8 cellular contexts compared by ENCODE assay signal in genomic region chr14:103401223-103402214, GRCh38. TPM values are rescaled to one million over a fixed set of nuclear protein-coding genes. Genes with fewer than 3 reads are reported as not detected.
DNase-seq lines count a peak whose midpoint lies in the region; ATAC-seq and TF ChIP-seq lines count a peak whose summit lies in the region.

No MANE protein-coding gene starts in this region.

- H3K9me3 Mint-ChIP-seq in HFFc6 = no peaks in the 10 kb centered on the region

- 0 out of 2 replicates have a peak, but pooled peaks cover 4% of the 10 kb centered on the region for H3K36me3 Mint-ChIP-seq in HFFc6 (ENCODE audit: low read depth)

- ATAC-seq in GM21381 (IDR thresholded peaks at IDR 0.05; ENCODE audit: unreplicated experiment) = no peak
- ATAC-seq in HG03354 (IDR thresholded peaks at IDR 0.05; ENCODE audit: poor library complexity, severe bottlenecking, unreplicated experiment) = no peak

- H3K4me3 ChIP-seq in ACC112 (ENCODE audit: low read depth, low read length) = peak overlapping the region; percentile 44

- H2AFZ ChIP-seq in ACC112 (ENCODE audit: low read length, unreplicated experiment) = no peak overlapping the region

- H3K79me2 ChIP-seq in ACC112 (ENCODE audit: control insufficient read depth, insufficient read depth, low read length, unreplicated experiment) = peaks cover 90% of the 10 kb centered on the region

- peak overlapping the region; percentile 72 for H3K4me3 Mint-ChIP-seq in HFFc6

- TF ChIP-seq CTCF in HFFc6 (IDR thresholded peaks at IDR 0.05) = no peak

- DNase-seq in HFFc6 = peak; percentile 81
- peak; percentile 56 for DNase-seq in kidney glomerular epithelial cell (lab: John Stamatoyannopoulos, UW)
- no peak for DNase-seq in activated gamma-delta T cell treated with Interleukin-2 at 50 U/mL for 16 hours
- no peak for DNase-seq in NCI-H1105 treated with DMSO at 0.1 percent for 48 hours (lab: John Stamatoyannopoulos, UW)

- H3K36me3 ChIP-seq in ACC112 (ENCODE audit: insufficient read depth, low read length) = peaks cover 3% of the 10 kb centered on the region; the same call in 1 of the 2 replicates

- H3K27ac ChIP-seq in ACC112 (ENCODE audit: low read depth, low read length) (peak overlapping the region; percentile 88), angular gyrus (ENCODE audit: low read depth, low read length) (peak overlapping the region; percentile 35)

- peaks cover 63% of the 10 kb centered on the region for H3K4me1 ChIP-seq in ACC112 (ENCODE audit: control insufficient read depth, insufficient read depth, low read length, unreplicated experiment)

- H3K27me3 Mint-ChIP-seq in HFFc6 (ENCODE audit: insufficient read depth) = no peaks in the 10 kb centered on the region; the same call in 1 of the 2 replicates

- no peaks in the 10 kb centered on the region for H3K27me3 ChIP-seq in ACC112 (ENCODE audit: insufficient read depth, low read length)

- H3K27ac Mint-ChIP-seq in HFFc6 = peak overlapping the region; percentile 93

- peaks cover 78% of the 10 kb centered on the region for H3K4me1 Mint-ChIP-seq in HFFc6 (ENCODE audit: low read depth)

RNA-seq across cellular contexts. Expression of gene MARK3, which starts 16.3 kb away (rescaled TPM):
- 10 to 100 TPM; 57.4 to 71.8 (median 65.7) TPM for total RNA-seq in HFFc6 (2021; fragmentation: NEBNext Ultra II Directional; extraction: Animal tissue kit (Norgen Biotek cat#: 25700))

Comparison
In these comparisons a context has a peak if more than half of its experiments do, and no peak if none do; other contexts are left out.
1. DNase-seq: peak in HFFc6 (single experiment) and kidney glomerular epithelial cell (single experiment); none in activated gamma-delta T cell treated with Interleukin-2 at 50 U/mL for 16 hours (single experiment) and NCI-H1105 treated with DMSO at 0.1 percent for 48 hours (single experiment).